In the genomic region with DNA sequence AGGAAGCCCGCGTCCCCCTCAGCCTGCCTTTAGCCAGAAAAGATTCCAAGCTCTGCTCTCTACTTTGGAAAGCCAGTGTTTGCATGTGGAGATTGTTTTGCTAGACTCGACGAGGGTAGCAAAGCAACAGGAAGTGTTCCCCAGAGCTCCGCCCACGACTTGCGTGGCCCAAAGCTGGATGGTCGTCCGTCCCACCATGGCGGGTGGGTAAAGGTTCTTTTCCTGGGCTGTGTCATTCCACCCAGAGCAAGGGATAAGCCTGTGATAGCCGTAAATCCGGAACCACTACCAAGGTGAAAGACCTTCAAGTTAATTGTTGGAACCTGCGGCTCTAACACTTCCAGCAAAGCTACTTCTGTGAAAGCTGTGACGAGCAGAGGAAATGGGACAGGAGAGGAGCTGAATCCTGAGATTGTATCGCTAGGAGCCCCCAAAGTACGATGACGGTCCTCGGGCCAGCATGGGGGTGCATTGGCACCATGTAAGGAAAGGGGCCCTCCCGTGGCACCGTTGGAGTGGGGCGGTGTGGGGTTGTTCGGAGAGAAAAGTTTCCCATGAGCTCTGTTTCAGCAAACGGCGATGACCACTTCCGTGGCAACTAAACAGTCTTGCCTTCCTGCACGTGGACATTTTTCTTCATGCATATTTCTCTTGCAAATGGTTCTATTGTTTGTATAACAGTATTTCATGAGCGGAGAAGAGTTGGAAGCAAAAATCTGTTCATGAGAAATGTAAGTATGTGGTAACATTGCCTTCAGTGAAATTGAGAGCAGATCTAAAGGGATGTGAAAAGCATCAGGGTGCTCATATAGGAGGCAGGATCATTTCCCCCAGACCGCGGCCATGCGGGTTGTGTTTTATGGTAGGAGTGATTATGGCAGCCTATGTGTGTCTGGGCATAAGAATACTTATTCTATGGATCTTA, we compare ENCODE assay signal across 7 cellular contexts. TPM values are rescaled to one million over a fixed set of nuclear protein-coding genes. Genes with fewer than 3 reads are reported as not detected.
DNase-seq lines count a peak whose midpoint lies in the region; ATAC-seq and TF ChIP-seq lines count a peak whose summit lies in the region.

No MANE protein-coding gene starts in this region.

- TF ChIP-seq POLR2A in stomach (IDR thresholded peaks at IDR 0.05): no peak

- H3K27me3 ChIP-seq in H7 (ENCODE audit: control insufficient read depth, insufficient read depth, low read length) (no peaks in the 10 kb centered on the region), right atrium auricular region (no peaks in the 10 kb centered on the region), stomach (no peaks in the 10 kb centered on the region), SJCRH30 (no peaks in the 10 kb centered on the region), WERI-Rb-1 (ENCODE audit: insufficient read depth, low read depth, severe bottlenecking) (no peaks in the 10 kb centered on the region)

- no peak for DNase-seq in H7
- DNase-seq in activated B cell treated with CpG ODN at 0.5 μM for 24 hours: peak; percentile 25
- DNase-seq in right atrium auricular region (ENCODE audit: low spot score): no peak
- DNase-seq in stomach: peak; percentile 25
- no peak for DNase-seq in SJCRH30
- no peak for DNase-seq in WERI-Rb-1

- H3K4me3 Mint-ChIP-seq in activated B cell treated with CpG ODN at 0.5 μM for 24 hours: peak overlapping the region; percentile 71

- no peaks in the 10 kb centered on the region for H3K9me3 ChIP-seq in right atrium auricular region
- H3K9me3 ChIP-seq in stomach: no peaks in the 10 kb centered on the region
- no peaks in the 10 kb centered on the region for H3K9me3 ChIP-seq in SJCRH30 (replicated peaks)
- no peaks in the 10 kb centered on the region for H3K9me3 ChIP-seq in WERI-Rb-1 (ENCODE audit: severe bottlenecking)

- peaks cover 17% of the 10 kb centered on the region for H3K36me3 Mint-ChIP-seq in activated B cell treated with CpG ODN at 0.5 μM for 24 hours (ENCODE audit: low read depth)

- peaks cover 69% of the 10 kb centered on the region for H3K4me1 Mint-ChIP-seq in activated B cell treated with CpG ODN at 0.5 μM for 24 hours

- POLR2A ChIA-PET in activated B cell treated with CpG ODN at 0.5 μM for 24 hours (lab: Charles Lee): interaction anchor here (0.7 to 3.6 kb wide), 7 partner anchors 9 to 639 kb away, joined by 3 to 37 read pairs (median 6); a partner anchor contains a TSS

- no peak for TF ChIP-seq EP300 in stomach (IDR thresholded peaks at IDR 0.05)

- H3K27ac ChIP-seq in right atrium auricular region: peak overlapping the region; percentile 32 to 68
- H3K27ac ChIP-seq in stomach: peak overlapping the region in 4 of 5 donors; percentile 45 to 75 (median 60)
- no peak overlapping the region for H3K27ac ChIP-seq in SJCRH30
- no peak overlapping the region for H3K27ac ChIP-seq in WERI-Rb-1

- H3K4me1 ChIP-seq in right atrium auricular region (peaks cover 0 to 41% of the 10 kb centered on the region in 2 donors), stomach (peaks cover 15 to 56% (median 28%) of the 10 kb centered on the region in 4 donors), SJCRH30 (no peaks in the 10 kb centered on the region)

- ATAC-seq in activated B cell treated with CpG ODN at 0.5 μM for 24 hours (ENCODE audit: low read depth) (peak; percentile 9), GM19324 (IDR thresholded peaks at IDR 0.05; ENCODE audit: low FRiP score, unreplicated experiment) (no peak)

- peak overlapping the region; percentile 85 for H3K27ac Mint-ChIP-seq in activated B cell treated with CpG ODN at 0.5 μM for 24 hours

- CTCF ChIA-PET in activated B cell treated with CpG ODN at 0.5 μM for 24 hours (lab: Charles Lee): interaction anchor here (1.2 to 6.6 kb wide), 3 partner anchors 52 to 90 kb away, joined by 3 to 45 read pairs (median 5); no protein-coding TSS in a partner anchor

- H3K36me3 ChIP-seq in H7 (replicated peaks; ENCODE audit: control insufficient read depth, insufficient read depth, low read length) (no peaks in the 10 kb centered on the region), right atrium auricular region (no peaks in the 10 kb centered on the region), stomach (peaks cover 0 to 6% (median 0%) of the 10 kb centered on the region in 4 donors), SJCRH30 (no peaks in the 10 kb centered on the region), WERI-Rb-1 (no peaks in the 10 kb centered on the region)

- no peak for TF ChIP-seq CTCF in activated B cell treated with CpG ODN at 0.5 μM for 24 hours (IDR thresholded peaks at IDR 0.05)
- no peak for TF ChIP-seq CTCF in right atrium auricular region (IDR thresholded peaks at IDR 0.05)
- no peak for TF ChIP-seq CTCF in stomach (IDR thresholded peaks at IDR 0.05)
- no peak for TF ChIP-seq CTCF in WERI-Rb-1 (IDR thresholded peaks at IDR 0.05; ENCODE audit: low read depth, low read length)

- H3K4me3 ChIP-seq in H7 (ENCODE audit: insufficient read depth, low read depth, low read length) (peak overlapping the region; percentile 56), right atrium auricular region (peak overlapping the region in 1 of 2 donors; percentile 46), stomach (peak overlapping the region; percentile 27 to 41 (median 38)), SJCRH30 (no peak overlapping the region), WERI-Rb-1 (ENCODE audit: low read depth, low read length) (no peak overlapping the region)

- H3K27me3 Mint-ChIP-seq in activated B cell treated with CpG ODN at 0.5 μM for 24 hours: no peaks in the 10 kb centered on the region

- 68 to 88% (median 72%) methylated on average over 27 to 30 of the region's 30 CpGs for WGBS in stomach, 5 donors

- no peaks in the 10 kb centered on the region for H3K9me3 Mint-ChIP-seq in activated B cell treated with CpG ODN at 0.5 μM for 24 hours

- intact Hi-C loops in activated B cell treated with CpG ODN at 0.5 μM for 24 hours (cut with micrococcal nuclease): loop anchor here (1.0 to 10.0 kb wide), 9 partner anchors 9 to 695 kb away; a partner anchor contains a TSS
- intact Hi-C loops in stomach (cut with DNase I; ENCODE audit: low total_unique reads): loop anchor here (10.0 kb wide), 1 partner anchor 85 kb away; no protein-coding TSS in a partner anchor

RNA-seq across cellular contexts. Expression of a gene that starts 8.3 kb away (rescaled TPM):
- total RNA-seq in H7 (2014; rRNA removed; shearing (Covaris generic)): 0.45 and 2.1 TPM in 2 replicates
- total RNA-seq in activated B cell treated with CpG ODN at 0.5 μM for 24 hours: 32.6 and 34.4 TPM in 2 replicates
- total RNA-seq in right atrium auricular region: 1 to 10 TPM; 5.5 to 5.9 TPM
- total RNA-seq in stomach: 10 to 100 TPM in 4 of 5 donors, 1 to 10 TPM in 1; 8.7 to 85.8 (median 51.6) TPM
- 10 to 100 TPM in 1 of 3 donors, 1 to 10 TPM in 2; 5.0 to 22.8 (median 5.3) TPM for polyA plus RNA-seq in stomach
- total RNA-seq in SJCRH30 (2014; rRNA removed; shearing (Covaris generic)): not detected in 2 replicates

RNA-seq across cellular contexts. Expression of a gene that starts 53.6 kb away (rescaled TPM):
- 0.31 and 0.55 TPM in 2 replicates for total RNA-seq in H7 (2014; rRNA removed; shearing (Covaris generic))
- total RNA-seq in activated B cell treated with CpG ODN at 0.5 μM for 24 hours (not detected in 2 replicates), right atrium auricular region (not detected), stomach (10 to 100 TPM in 4 of 5 donors, not detected in 1; 12.3 to 95.3 (median 54.8) TPM)
- polyA plus RNA-seq in stomach: 100 to 1,000 TPM in 1 of 3 donors, 10 to 100 TPM in 2; 40.6 to 103 (median 98.7) TPM
- not detected in 2 replicates for total RNA-seq in SJCRH30 (2014; rRNA removed; shearing (Covaris generic))

RNA-seq across cellular contexts. Expression of a gene that starts 55.9 kb away (rescaled TPM):
- total RNA-seq in H7 (2014; rRNA removed; shearing (Covaris generic)): 1.6 and 3.9 TPM in 2 replicates
- total RNA-seq in activated B cell treated with CpG ODN at 0.5 μM for 24 hours: 64.2 and 64.8 TPM in 2 replicates
- 1 to 10 TPM; 6.9 to 8.5 TPM for total RNA-seq in right atrium auricular region
- 100 to 1,000 TPM in 2 of 5 donors, 10 to 100 TPM in 3; 15.1 to 125 (median 66.9) TPM for total RNA-seq in stomach
- 10 to 100 TPM; 11.4 to 25.2 (median 25.1) TPM for polyA plus RNA-seq in stomach
- total RNA-seq in SJCRH30 (2014; rRNA removed; shearing (Covaris generic)): not detected in 2 replicates

Comparison
In these comparisons a context has a peak if more than half of its experiments do, and no peak if none do; other contexts are left out.
1. DNase-seq: peak in activated B cell treated with CpG ODN at 0.5 μM for 24 hours (single experiment) and stomach (single experiment); none in H7 (single experiment), right atrium auricular region (single experiment), SJCRH30 (0 of 2) and WERI-Rb-1 (single experiment).
2. H3K4me3 ChIP-seq: peak in H7 (single experiment) and stomach (4 of 4); none in SJCRH30 (single experiment) and WERI-Rb-1 (single experiment).
3. H3K27ac ChIP-seq: peak in right atrium auricular region (2 of 2) and stomach (4 of 5); none in SJCRH30 (single experiment) and WERI-Rb-1 (single experiment).